1 cellular context compared by ENCODE assay signal in the genomic region with DNA sequence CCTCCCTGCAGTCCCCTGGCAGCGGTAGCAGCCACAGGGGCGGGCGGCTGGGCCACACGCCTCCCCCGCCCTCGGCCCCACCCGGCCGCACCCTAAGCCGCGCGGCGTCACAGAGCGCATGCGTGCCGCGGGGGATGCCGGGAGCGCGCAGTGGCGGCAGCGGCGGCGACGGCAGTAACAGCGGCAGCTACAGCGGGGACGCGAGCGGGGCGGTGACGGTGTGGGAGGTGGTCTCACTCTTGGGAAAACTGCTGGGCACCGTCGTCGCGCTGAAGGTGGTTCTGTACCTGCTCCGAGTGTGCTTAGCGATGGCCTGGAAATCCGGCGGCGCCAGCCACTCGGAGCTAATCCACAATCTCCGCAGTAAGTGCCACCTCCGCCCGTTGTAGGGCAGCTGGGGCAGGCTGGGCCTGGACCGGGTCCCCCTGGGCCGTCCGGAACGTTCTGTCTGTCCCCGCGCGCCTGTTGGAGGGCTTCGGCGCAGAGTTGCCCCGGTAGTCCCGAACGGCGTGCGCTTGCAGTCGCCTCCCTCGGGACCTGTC.
TF ChIP-seq lines count a peak whose summit lies in the region.

A gene (plus strand): TSS at position 148 of the 542 bp plus-strand sequence. CDS start 161 bp downstream, at position 309.

TF ChIP-seq in GM12878, 131 proteins besides CTCF, POLR2A, EP300 and RAD21 (continued from another document and continues in another):
- TF ChIP-seq SMC3 (IDR thresholded peaks at IDR 0.05; ENCODE audit: borderline replicate concordance, low read length) (no peak), SREBF1 (IDR thresholded peaks at IDR 0.05; ENCODE audit: low read length) (no peak), TCF3 (IDR thresholded peaks at IDR 0.05; ENCODE audit: borderline replicate concordance, insufficient read depth, low read depth, low read length) (no peak), HDAC2 (IDR thresholded peaks at IDR 0.05) (no peak), TARDBP (IDR thresholded peaks at IDR 0.05; ENCODE audit: borderline replicate concordance) (no peak), SMAD5 (IDR thresholded peaks at IDR 0.05; ENCODE audit: low read depth) (no peak; the same call in 1 of the 2 replicates), FOXK2 (IDR thresholded peaks at IDR 0.05) (no peak), SIX5 (IDR thresholded peaks at IDR 0.05; ENCODE audit: low read depth, low read length, severe bottlenecking) (no peak), NBN (IDR thresholded peaks at IDR 0.05) (no peak), MTA3 (IDR thresholded peaks at IDR 0.05; ENCODE audit: borderline replicate concordance, low read length) (no peak), SMAD1 (IDR thresholded peaks at IDR 0.05; ENCODE audit: low read depth, partially characterized antibody) (no peak), RCOR1 (conservative IDR thresholded peaks at IDR 0.05; ENCODE audit: low read depth, low read length) (no peak), PAX5 (IDR thresholded peaks at IDR 0.05; ENCODE audit: borderline replicate concordance, low read depth, low read length) (no peak), SREBF2 (IDR thresholded peaks at IDR 0.05; ENCODE audit: low read length) (no peak), NFIC (IDR thresholded peaks at IDR 0.05; ENCODE audit: low read depth, low read length) (no peak), NFYA (IDR thresholded peaks at IDR 0.05; ENCODE audit: borderline replicate concordance, low read depth, low read length) (no peak), RFX5 (IDR thresholded peaks at IDR 0.05; ENCODE audit: low read depth, low read length) (no peak), ZNF384 (IDR thresholded peaks at IDR 0.05; ENCODE audit: borderline replicate concordance, low read depth, low read length) (no peak), KAT2A (conservative IDR thresholded peaks at IDR 0.05; ENCODE audit: control insufficient read depth, low read depth, low read length) (no peak), TCF12 (IDR thresholded peaks at IDR 0.05; ENCODE audit: low read depth, low read length) (no peak), EZH2 (IDR thresholded peaks at IDR 0.05; ENCODE audit: borderline replicate concordance, control insufficient read depth, low read depth, low read length) (no peak), TCF7 (IDR thresholded peaks at IDR 0.05; ENCODE audit: borderline replicate concordance) (no peak), MTA2 (IDR thresholded peaks at IDR 0.05; ENCODE audit: low read depth) (no peak), FOS (IDR thresholded peaks at IDR 0.05; ENCODE audit: borderline replicate concordance, extremely low read depth, insufficient read length) (no peak)
- TF ChIP-seq, protein P1, sequence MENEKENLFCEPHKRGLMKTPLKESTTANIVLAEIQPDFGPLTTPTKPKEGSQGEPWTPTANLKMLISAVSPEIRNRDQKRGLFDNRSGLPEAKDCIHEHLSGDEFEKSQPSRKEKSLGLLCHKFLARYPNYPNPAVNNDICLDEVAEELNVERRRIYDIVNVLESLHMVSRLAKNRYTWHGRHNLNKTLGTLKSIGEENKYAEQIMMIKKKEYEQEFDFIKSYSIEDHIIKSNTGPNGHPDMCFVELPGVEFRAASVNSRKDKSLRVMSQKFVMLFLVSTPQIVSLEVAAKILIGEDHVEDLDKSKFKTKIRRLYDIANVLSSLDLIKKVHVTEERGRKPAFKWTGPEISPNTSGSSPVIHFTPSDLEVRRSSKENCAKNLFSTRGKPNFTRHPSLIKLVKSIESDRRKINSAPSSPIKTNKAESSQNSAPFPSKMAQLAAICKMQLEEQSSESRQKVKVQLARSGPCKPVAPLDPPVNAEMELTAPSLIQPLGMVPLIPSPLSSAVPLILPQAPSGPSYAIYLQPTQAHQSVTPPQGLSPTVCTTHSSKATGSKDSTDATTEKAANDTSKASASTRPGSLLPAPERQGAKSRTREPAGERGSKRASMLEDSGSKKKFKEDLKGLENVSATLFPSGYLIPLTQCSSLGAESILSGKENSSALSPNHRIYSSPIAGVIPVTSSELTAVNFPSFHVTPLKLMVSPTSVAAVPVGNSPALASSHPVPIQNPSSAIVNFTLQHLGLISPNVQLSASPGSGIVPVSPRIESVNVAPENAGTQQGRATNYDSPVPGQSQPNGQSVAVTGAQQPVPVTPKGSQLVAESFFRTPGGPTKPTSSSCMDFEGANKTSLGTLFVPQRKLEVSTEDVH (IDR thresholded peaks at IDR 0.05; ENCODE audit: low read depth, partially characterized antibody), result no peak
- TF ChIP-seq, protein P2, sequence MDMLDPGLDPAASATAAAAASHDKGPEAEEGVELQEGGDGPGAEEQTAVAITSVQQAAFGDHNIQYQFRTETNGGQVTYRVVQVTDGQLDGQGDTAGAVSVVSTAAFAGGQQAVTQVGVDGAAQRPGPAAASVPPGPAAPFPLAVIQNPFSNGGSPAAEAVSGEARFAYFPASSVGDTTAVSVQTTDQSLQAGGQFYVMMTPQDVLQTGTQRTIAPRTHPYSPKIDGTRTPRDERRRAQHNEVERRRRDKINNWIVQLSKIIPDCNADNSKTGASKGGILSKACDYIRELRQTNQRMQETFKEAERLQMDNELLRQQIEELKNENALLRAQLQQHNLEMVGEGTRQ (IDR thresholded peaks at IDR 0.05; ENCODE audit: borderline replicate concordance, low read depth, low read length), result no peak
- TF ChIP-seq, protein P3, sequence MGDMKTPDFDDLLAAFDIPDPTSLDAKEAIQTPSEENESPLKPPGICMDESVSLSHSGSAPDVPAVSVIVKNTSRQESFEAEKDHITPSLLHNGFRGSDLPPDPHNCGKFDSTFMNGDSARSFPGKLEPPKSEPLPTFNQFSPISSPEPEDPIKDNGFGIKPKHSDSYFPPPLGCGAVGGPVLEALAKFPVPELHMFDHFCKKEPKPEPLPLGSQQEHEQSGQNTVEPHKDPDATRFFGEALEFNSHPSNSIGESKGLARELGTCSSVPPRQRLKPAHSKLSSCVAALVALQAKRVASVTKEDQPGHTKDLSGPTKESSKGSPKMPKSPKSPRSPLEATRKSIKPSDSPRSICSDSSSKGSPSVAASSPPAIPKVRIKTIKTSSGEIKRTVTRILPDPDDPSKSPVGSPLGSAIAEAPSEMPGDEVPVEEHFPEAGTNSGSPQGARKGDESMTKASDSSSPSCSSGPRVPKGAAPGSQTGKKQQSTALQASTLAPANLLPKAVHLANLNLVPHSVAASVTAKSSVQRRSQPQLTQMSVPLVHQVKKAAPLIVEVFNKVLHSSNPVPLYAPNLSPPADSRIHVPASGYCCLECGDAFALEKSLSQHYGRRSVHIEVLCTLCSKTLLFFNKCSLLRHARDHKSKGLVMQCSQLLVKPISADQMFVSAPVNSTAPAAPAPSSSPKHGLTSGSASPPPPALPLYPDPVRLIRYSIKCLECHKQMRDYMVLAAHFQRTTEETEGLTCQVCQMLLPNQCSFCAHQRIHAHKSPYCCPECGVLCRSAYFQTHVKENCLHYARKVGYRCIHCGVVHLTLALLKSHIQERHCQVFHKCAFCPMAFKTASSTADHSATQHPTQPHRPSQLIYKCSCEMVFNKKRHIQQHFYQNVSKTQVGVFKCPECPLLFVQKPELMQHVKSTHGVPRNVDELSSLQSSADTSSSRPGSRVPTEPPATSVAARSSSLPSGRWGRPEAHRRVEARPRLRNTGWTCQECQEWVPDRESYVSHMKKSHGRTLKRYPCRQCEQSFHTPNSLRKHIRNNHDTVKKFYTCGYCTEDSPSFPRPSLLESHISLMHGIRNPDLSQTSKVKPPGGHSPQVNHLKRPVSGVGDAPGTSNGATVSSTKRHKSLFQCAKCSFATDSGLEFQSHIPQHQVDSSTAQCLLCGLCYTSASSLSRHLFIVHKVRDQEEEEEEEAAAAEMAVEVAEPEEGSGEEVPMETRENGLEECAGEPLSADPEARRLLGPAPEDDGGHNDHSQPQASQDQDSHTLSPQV (IDR thresholded peaks at IDR 0.05), result no peak
- TF ChIP-seq, protein P4, sequence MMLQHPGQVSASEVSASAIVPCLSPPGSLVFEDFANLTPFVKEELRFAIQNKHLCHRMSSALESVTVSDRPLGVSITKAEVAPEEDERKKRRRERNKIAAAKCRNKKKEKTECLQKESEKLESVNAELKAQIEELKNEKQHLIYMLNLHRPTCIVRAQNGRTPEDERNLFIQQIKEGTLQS (IDR thresholded peaks at IDR 0.05; ENCODE audit: borderline replicate concordance, extremely low read depth, low read depth, low read length), result no peak
- TF ChIP-seq, protein P5, sequence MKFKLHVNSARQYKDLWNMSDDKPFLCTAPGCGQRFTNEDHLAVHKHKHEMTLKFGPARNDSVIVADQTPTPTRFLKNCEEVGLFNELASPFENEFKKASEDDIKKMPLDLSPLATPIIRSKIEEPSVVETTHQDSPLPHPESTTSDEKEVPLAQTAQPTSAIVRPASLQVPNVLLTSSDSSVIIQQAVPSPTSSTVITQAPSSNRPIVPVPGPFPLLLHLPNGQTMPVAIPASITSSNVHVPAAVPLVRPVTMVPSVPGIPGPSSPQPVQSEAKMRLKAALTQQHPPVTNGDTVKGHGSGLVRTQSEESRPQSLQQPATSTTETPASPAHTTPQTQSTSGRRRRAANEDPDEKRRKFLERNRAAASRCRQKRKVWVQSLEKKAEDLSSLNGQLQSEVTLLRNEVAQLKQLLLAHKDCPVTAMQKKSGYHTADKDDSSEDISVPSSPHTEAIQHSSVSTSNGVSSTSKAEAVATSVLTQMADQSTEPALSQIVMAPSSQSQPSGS (IDR thresholded peaks at IDR 0.05; ENCODE audit: low read length), result no peak
- TF ChIP-seq, protein P6, sequence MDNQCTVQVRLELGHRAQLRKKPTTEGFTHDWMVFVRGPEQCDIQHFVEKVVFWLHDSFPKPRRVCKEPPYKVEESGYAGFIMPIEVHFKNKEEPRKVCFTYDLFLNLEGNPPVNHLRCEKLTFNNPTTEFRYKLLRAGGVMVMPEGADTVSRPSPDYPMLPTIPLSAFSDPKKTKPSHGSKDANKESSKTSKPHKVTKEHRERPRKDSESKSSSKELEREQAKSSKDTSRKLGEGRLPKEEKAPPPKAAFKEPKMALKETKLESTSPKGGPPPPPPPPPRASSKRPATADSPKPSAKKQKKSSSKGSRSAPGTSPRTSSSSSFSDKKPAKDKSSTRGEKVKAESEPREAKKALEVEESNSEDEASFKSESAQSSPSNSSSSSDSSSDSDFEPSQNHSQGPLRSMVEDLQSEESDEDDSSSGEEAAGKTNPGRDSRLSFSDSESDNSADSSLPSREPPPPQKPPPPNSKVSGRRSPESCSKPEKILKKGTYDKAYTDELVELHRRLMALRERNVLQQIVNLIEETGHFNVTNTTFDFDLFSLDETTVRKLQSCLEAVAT (IDR thresholded peaks at IDR 0.05), result no peak; the same call in 1 of the 2 replicates
- TF ChIP-seq, protein P7, sequence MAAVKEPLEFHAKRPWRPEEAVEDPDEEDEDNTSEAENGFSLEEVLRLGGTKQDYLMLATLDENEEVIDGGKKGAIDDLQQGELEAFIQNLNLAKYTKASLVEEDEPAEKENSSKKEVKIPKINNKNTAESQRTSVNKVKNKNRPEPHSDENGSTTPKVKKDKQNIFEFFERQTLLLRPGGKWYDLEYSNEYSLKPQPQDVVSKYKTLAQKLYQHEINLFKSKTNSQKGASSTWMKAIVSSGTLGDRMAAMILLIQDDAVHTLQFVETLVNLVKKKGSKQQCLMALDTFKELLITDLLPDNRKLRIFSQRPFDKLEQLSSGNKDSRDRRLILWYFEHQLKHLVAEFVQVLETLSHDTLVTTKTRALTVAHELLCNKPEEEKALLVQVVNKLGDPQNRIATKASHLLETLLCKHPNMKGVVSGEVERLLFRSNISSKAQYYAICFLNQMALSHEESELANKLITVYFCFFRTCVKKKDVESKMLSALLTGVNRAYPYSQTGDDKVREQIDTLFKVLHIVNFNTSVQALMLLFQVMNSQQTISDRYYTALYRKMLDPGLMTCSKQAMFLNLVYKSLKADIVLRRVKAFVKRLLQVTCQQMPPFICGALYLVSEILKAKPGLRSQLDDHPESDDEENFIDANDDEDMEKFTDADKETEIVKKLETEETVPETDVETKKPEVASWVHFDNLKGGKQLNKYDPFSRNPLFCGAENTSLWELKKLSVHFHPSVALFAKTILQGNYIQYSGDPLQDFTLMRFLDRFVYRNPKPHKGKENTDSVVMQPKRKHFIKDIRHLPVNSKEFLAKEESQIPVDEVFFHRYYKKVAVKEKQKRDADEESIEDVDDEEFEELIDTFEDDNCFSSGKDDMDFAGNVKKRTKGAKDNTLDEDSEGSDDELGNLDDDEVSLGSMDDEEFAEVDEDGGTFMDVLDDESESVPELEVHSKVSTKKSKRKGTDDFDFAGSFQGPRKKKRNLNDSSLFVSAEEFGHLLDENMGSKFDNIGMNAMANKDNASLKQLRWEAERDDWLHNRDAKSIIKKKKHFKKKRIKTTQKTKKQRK (IDR thresholded peaks at IDR 0.05; ENCODE audit: low read depth, low read length), result no peak
- TF ChIP-seq, protein P8, sequence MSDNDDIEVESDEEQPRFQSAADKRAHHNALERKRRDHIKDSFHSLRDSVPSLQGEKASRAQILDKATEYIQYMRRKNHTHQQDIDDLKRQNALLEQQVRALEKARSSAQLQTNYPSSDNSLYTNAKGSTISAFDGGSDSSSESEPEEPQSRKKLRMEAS (IDR thresholded peaks at IDR 0.05; ENCODE audit: low read depth, low read length), result no peak
- TF ChIP-seq, protein P9, sequence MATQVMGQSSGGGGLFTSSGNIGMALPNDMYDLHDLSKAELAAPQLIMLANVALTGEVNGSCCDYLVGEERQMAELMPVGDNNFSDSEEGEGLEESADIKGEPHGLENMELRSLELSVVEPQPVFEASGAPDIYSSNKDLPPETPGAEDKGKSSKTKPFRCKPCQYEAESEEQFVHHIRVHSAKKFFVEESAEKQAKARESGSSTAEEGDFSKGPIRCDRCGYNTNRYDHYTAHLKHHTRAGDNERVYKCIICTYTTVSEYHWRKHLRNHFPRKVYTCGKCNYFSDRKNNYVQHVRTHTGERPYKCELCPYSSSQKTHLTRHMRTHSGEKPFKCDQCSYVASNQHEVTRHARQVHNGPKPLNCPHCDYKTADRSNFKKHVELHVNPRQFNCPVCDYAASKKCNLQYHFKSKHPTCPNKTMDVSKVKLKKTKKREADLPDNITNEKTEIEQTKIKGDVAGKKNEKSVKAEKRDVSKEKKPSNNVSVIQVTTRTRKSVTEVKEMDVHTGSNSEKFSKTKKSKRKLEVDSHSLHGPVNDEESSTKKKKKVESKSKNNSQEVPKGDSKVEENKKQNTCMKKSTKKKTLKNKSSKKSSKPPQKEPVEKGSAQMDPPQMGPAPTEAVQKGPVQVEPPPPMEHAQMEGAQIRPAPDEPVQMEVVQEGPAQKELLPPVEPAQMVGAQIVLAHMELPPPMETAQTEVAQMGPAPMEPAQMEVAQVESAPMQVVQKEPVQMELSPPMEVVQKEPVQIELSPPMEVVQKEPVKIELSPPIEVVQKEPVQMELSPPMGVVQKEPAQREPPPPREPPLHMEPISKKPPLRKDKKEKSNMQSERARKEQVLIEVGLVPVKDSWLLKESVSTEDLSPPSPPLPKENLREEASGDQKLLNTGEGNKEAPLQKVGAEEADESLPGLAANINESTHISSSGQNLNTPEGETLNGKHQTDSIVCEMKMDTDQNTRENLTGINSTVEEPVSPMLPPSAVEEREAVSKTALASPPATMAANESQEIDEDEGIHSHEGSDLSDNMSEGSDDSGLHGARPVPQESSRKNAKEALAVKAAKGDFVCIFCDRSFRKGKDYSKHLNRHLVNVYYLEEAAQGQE (IDR thresholded peaks at IDR 0.05; ENCODE audit: low read depth, low read length), result no peak
- TF ChIP-seq, protein P10, sequence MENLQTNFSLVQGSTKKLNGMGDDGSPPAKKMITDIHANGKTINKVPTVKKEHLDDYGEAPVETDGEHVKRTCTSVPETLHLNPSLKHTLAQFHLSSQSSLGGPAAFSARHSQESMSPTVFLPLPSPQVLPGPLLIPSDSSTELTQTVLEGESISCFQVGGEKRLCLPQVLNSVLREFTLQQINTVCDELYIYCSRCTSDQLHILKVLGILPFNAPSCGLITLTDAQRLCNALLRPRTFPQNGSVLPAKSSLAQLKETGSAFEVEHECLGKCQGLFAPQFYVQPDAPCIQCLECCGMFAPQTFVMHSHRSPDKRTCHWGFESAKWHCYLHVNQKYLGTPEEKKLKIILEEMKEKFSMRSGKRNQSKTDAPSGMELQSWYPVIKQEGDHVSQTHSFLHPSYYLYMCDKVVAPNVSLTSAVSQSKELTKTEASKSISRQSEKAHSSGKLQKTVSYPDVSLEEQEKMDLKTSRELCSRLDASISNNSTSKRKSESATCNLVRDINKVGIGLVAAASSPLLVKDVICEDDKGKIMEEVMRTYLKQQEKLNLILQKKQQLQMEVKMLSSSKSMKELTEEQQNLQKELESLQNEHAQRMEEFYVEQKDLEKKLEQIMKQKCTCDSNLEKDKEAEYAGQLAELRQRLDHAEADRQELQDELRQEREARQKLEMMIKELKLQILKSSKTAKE (IDR thresholded peaks at IDR 0.05; ENCODE audit: low read depth, poor library complexity, severe bottlenecking), result no peak
